Comparison of ENCODE assay signal across 28 cellular contexts in genomic region chr4:122083971-122084370, GRCh38.
"Had no signal": no experiment of that assay in that cellular context is flagged by ENCODE, and none has a peak within 500 bp of the region (broad histone marks: within the 10 kb centered on the region; RNA-seq: fewer than 3 reads in every experiment).

No MANE protein-coding gene starts in this region.

- H3K27me3 ChIP-seq: esophagus muscularis mucosa, foreskin keratinocyte, gastroesophageal sphincter, heart left ventricle, hepatocyte, ovary, right lobe of liver, tibial nerve, upper lobe of left lung had no signal

- H3K79me2 ChIP-seq: hepatocyte had no signal

- H3K9me3 Mint-ChIP-seq: memory B cell; naive thymus-derived CD8-positive, alpha-beta T cell; stimulated activated naive CD8-positive, alpha-beta T cell treated with anti-CD3 and anti-CD28 coated beads, Interleukin-15, Interleukin-2, amounts not matched to agents 100 ng/mL and 50 ng/mL, for 24 hours had no signal

- H3K27ac Mint-ChIP-seq: memory B cell; naive thymus-derived CD8-positive, alpha-beta T cell; nephron progenitor cell; stimulated activated naive B cell treated with anti-CD40 and anti-IgM and Interleukin-4, amounts not matched to agents 10 μg/mL and 1 μg/mL and 100 μg/mL, for 72 hours; stimulated activated naive CD8-positive, alpha-beta T cell treated with anti-CD3 and anti-CD28 coated beads, Interleukin-15, Interleukin-2, amounts not matched to agents 100 ng/mL and 50 ng/mL, for 24 hours had no signal

- H3K9me3 ChIP-seq: esophagus muscularis mucosa, gastroesophageal sphincter, heart left ventricle, ovary, right lobe of liver, thoracic aorta, tibial nerve, upper lobe of left lung had no signal

- H3K4me2 ChIP-seq: hepatocyte had no signal

- H2AFZ ChIP-seq: hepatocyte had no signal

- H3K36me3 ChIP-seq: esophagus muscularis mucosa, gastroesophageal sphincter, heart left ventricle, ovary, right lobe of liver, thoracic aorta, tibial nerve, upper lobe of left lung had no signal

- H3K4me3 Mint-ChIP-seq: memory B cell; naive thymus-derived CD8-positive, alpha-beta T cell; nephron progenitor cell; stimulated activated naive B cell treated with anti-CD40 and anti-IgM and Interleukin-4, amounts not matched to agents 10 μg/mL and 1 μg/mL and 100 μg/mL, for 72 hours; stimulated activated naive CD8-positive, alpha-beta T cell treated with anti-CD3 and anti-CD28 coated beads, Interleukin-15, Interleukin-2, amounts not matched to agents 100 ng/mL and 50 ng/mL, for 24 hours had no signal

- H3K36me3 Mint-ChIP-seq: memory B cell; stimulated activated naive B cell treated with anti-CD40 and anti-IgM and Interleukin-4, amounts not matched to agents 10 μg/mL and 1 μg/mL and 100 μg/mL, for 72 hours had no signal

- H3K27ac ChIP-seq: coronary artery, esophagus muscularis mucosa, foreskin keratinocyte, gastroesophageal sphincter, heart left ventricle, hepatocyte, ovary, right lobe of liver, thoracic aorta, tibial nerve had no signal

- ATAC-seq: foreskin keratinocyte; gastroesophageal sphincter; heart left ventricle; naive thymus-derived CD8-positive, alpha-beta T cell; right lobe of liver; stimulated activated naive B cell treated with anti-CD40 and anti-IgM and Interleukin-4, amounts not matched to agents 10 μg/mL and 1 μg/mL and 100 μg/mL, for 72 hours had no signal

- DNase-seq: dermis blood vessel endothelial cell; effector memory CD4-positive, alpha-beta T cell; foreskin keratinocyte; heart left ventricle; midbrain; naive thymus-derived CD8-positive, alpha-beta T cell; nephron progenitor cell; occipital lobe; ovary; retina; right lobe of liver; small intestine; stimulated activated CD4-positive, alpha-beta T cell treated with anti-CD3 and anti-CD28 coated beads, Interleukin-15, amount 100 ng/mL, for 24 hours; stimulated activated CD4-positive, alpha-beta T cell treated with anti-CD3 and anti-CD28 coated beads, Interleukin-2, amount 100 ng/mL, for 48 hours; stimulated activated naive B cell treated with anti-CD40 and anti-IgM and Interleukin-4, amounts not matched to agents 10 μg/mL and 1 μg/mL and 100 μg/mL, for 72 hours; upper lobe of left lung had no signal

- H3K4me1 Mint-ChIP-seq: memory B cell; naive thymus-derived CD8-positive, alpha-beta T cell; stimulated activated naive B cell treated with anti-CD40 and anti-IgM and Interleukin-4, amounts not matched to agents 10 μg/mL and 1 μg/mL and 100 μg/mL, for 72 hours had no signal

- H3K4me3 ChIP-seq: coronary artery, esophagus muscularis mucosa, gastroesophageal sphincter, heart left ventricle, hepatocyte, lung, ovary, right lobe of liver, thoracic aorta, tibial nerve, upper lobe of left lung had no signal

- H3K4me1 ChIP-seq: foreskin keratinocyte, gastroesophageal sphincter, right lobe of liver, tibial nerve had no signal

- FAIRE-seq: endothelial cell of umbilical vein, keratinocyte, small intestine, urothelium cell line had no signal
